ENCODE assay signal across 17 cellular contexts in the genomic region with DNA sequence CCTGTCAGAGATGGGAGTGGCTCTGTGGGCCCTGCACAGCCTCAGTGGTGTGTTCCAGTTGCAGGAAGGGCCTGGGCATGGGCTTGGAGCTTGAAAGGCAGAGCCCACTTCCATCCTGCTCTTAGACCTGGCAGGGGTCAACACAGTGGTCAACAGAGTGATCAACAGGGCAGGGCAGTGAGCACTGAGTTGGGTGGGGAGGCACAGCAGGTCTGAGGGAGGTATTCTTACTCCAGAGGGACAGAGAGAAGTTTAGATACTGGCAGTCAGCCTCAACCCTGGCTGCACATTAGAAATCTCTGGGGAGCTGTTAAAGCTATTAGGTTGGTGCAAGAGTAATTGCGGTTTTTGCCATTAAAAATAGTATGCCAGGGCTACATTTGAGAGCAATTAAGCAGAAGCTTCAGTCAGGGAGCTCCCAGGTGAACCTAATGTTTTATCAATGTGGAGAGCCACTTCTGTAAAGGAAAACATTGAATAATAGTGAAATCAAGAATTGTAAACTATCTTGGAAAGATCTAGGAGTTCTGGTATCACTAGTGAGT. TPM values are rescaled to one million over a fixed set of nuclear protein-coding genes. Genes with fewer than 3 reads are reported as not detected.
"Had no signal": no experiment of that assay in that cellular context is flagged by ENCODE, and none has a peak within 500 bp of the region (broad histone marks: within the 10 kb centered on the region; RNA-seq: fewer than 3 reads in every experiment).

No MANE protein-coding gene starts in this region.

- H3K4me1 ChIP-seq: body of pancreas had no signal

- H3K4me3 ChIP-seq: body of pancreas, ovary had no signal

- H3K27ac ChIP-seq: body of pancreas, ovary had no signal

- DNase-seq: activated CD4-positive, alpha-beta T cell treated with anti-CD3 and anti-CD28 coated beads, Interleukin-2, amount 50 U/mL, for 4 hours; activated CD4-positive, CD25-positive, alpha-beta regulatory T cell treated with anti-CD3 and anti-CD28 coated beads, Interleukin-2, amount 50 U/mL, for 72 hours; activated CD8-positive, alpha-beta memory T cell treated with anti-CD3 and anti-CD28 coated beads, Interleukin-2, amount 10 ng/mL, durations not matched to agents 7 days and 5 days; activated effector memory CD4-positive, alpha-beta T cell treated with Interleukin-2 at 50 U/mL for 16 hours; activated T-cell treated with anti-CD3 and anti-CD28 coated beads, Interleukin-2, amount 50 U/mL, for 24 hours; amniotic stem cell; body of pancreas; effector memory CD4-positive, alpha-beta T cell; islet precursor cell; ovary; stimulated activated CD4-positive, alpha-beta T cell treated with anti-CD3 and anti-CD28 coated beads, Interleukin-15, amount 100 ng/mL, for 24 hours; stimulated activated CD4-positive, alpha-beta T cell treated with anti-CD3 and anti-CD28 coated beads, Interleukin-4, amount 100 ng/mL, for 24 hours; stimulated activated naive CD8-positive, alpha-beta T cell treated with anti-CD3 and anti-CD28 coated beads, Interleukin-15, amount 100 ng/mL, for 72 hours had no signal

- H3K36me3 Mint-ChIP-seq: activated CD8-positive, alpha-beta memory T cell treated with anti-CD3 and anti-CD28 coated beads, Interleukin-2, amount 10 ng/mL, durations not matched to agents 7 days and 5 days; activated naive CD4-positive, alpha-beta T cell treated with anti-CD3 and anti-CD28 coated beads, Interleukin-2, amount 50 U/mL, for 72 hours had no signal

- H3K9me3 ChIP-seq: body of pancreas, ovary had no signal

- H3K4me1 Mint-ChIP-seq: activated CD8-positive, alpha-beta memory T cell treated with anti-CD3 and anti-CD28 coated beads, Interleukin-2, amount 10 ng/mL, durations not matched to agents 7 days and 5 days; central memory CD8-positive, alpha-beta T cell; neural crest cell; stimulated activated naive CD8-positive, alpha-beta T cell treated with anti-CD3 and anti-CD28 coated beads, Interleukin-15, amount 100 ng/mL, for 72 hours had no signal

- H3K9me3 Mint-ChIP-seq: central memory CD8-positive, alpha-beta T cell had no signal

- H3K27ac Mint-ChIP-seq: activated CD8-positive, alpha-beta memory T cell treated with anti-CD3 and anti-CD28 coated beads, Interleukin-2, amount 10 ng/mL, durations not matched to agents 7 days and 5 days; activated T-cell treated with anti-CD3 and anti-CD28 coated beads, Interleukin-2, amount 50 U/mL, for 24 hours had no signal

- H3K27me3 Mint-ChIP-seq: activated CD8-positive, alpha-beta memory T cell treated with anti-CD3 and anti-CD28 coated beads, Interleukin-2, amount 10 ng/mL, durations not matched to agents 7 days and 5 days; activated T-cell treated with anti-CD3 and anti-CD28 coated beads, Interleukin-2, amount 50 U/mL, for 24 hours; central memory CD8-positive, alpha-beta T cell; stimulated activated naive CD8-positive, alpha-beta T cell treated with anti-CD3 and anti-CD28 coated beads, Interleukin-15, amount 100 ng/mL, for 72 hours had no signal

- H3K36me3 ChIP-seq: ovary had no signal

- FAIRE-seq: frontal cortex had no signal

- H3K27me3 ChIP-seq: body of pancreas, ovary had no signal

- ATAC-seq: activated CD8-positive, alpha-beta memory T cell treated with anti-CD3 and anti-CD28 coated beads, Interleukin-2, amount 10 ng/mL, durations not matched to agents 7 days and 5 days; activated naive CD4-positive, alpha-beta T cell treated with anti-CD3 and anti-CD28 coated beads, Interleukin-2, amount 50 U/mL, for 72 hours; body of pancreas; stimulated activated naive CD8-positive, alpha-beta T cell treated with anti-CD3 and anti-CD28 coated beads, Interleukin-15, amount 100 ng/mL, for 72 hours had no signal

- H3K4me3 Mint-ChIP-seq: activated CD8-positive, alpha-beta memory T cell treated with anti-CD3 and anti-CD28 coated beads, Interleukin-2, amount 10 ng/mL, durations not matched to agents 7 days and 5 days; activated T-cell treated with anti-CD3 and anti-CD28 coated beads, Interleukin-2, amount 50 U/mL, for 24 hours; central memory CD8-positive, alpha-beta T cell; neural crest cell; stimulated activated naive CD8-positive, alpha-beta T cell treated with anti-CD3 and anti-CD28 coated beads, Interleukin-15, amount 100 ng/mL, for 72 hours had no signal

RNA-seq across cellular contexts. Expression of a gene that starts 43.9 kb away (rescaled TPM):
- total RNA-seq: activated CD8-positive, alpha-beta memory T cell treated with anti-CD3 and anti-CD28 coated beads, Interleukin-2, amount 10 ng/mL, durations not matched to agents 7 days and 5 days; activated naive CD4-positive, alpha-beta T cell treated with anti-CD3 and anti-CD28 coated beads, Interleukin-2, amount 50 U/mL, for 72 hours had no signal
